In the genomic region with DNA sequence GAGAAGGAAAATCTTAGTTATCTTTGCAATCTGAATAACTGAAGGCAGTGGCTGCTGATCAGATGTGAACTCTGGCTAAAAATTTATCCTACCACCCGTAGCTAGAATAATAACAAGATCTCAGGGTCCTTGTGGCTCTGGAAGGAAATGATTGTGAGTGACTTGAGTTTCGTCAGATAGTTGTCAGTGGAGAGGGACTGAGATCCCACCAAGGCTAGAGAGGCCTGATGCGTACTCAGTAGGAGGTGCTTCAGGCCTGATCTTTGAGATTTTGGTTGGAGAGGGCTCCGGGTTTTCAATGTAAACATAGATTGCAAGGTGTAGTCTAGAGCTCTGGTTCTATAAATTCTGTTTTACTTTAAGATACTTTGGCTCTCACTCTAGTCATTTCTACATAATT, we compare ENCODE assay signal across 9 cellular contexts. TPM values are rescaled to one million over a fixed set of nuclear protein-coding genes. Genes with fewer than 3 reads are reported as not detected.
DNase-seq lines count a peak whose midpoint lies in the region; ATAC-seq, FAIRE-seq and TF ChIP-seq lines count a peak whose summit lies in the region.
"Had no signal": no experiment of that assay in that cellular context is flagged by ENCODE, and none has a peak within 500 bp of the region (broad histone marks: within the 10 kb centered on the region; RNA-seq: fewer than 3 reads in every experiment).

No MANE protein-coding gene starts in this region.

- BruUV-seq in IMR-90 (replicated peaks; lab: Mats Ljungman, UMichigan) (no TSS peak), MCF 10A (replicated peaks; lab: Mats Ljungman, UMichigan) (TSS peak; percentile 26)

- no peaks in the 10 kb centered on the region for H3K27me3 ChIP-seq in IMR-90 (ENCODE audit: control insufficient read depth, insufficient read depth, low read length)

- H3K4me1 Mint-ChIP-seq in MCF 10A (ENCODE audit: insufficient read depth, unreplicated experiment), result peaks cover 16% of the 10 kb centered on the region
- H3K4me1 Mint-ChIP-seq in natural killer cell treated with Interleukin-12 subunit alpha and Interleukin-12 subunit beta and Interleukin-15 and Interleukin-18, amount 100 ng/mL, for 72 hours (ENCODE audit: low read depth in 2 of 2), result peaks cover 43 to 56% of the 10 kb centered on the region in 2 donors

- no peak overlapping the region for H4K5ac ChIP-seq in IMR-90 (ENCODE audit: low read depth, low read length)

- H3K23ac ChIP-seq in IMR-90 (ENCODE audit: low read depth, low read length), result peak overlapping the region; percentile 79; the same call in 1 of the 2 replicates

- DNase-seq in AG10803 (ENCODE audit: low read depth), result no peak
- no peak for DNase-seq in IMR-90
- DNase-seq in MCF 10A (ENCODE audit: unreplicated experiment), result no peak
- DNase-seq in natural killer cell treated with Interleukin-12 subunit alpha and Interleukin-12 subunit beta and Interleukin-15 and Interleukin-18, amount 100 ng/mL, for 72 hours (ENCODE audit: low spot score), result no peak
- no peak for DNase-seq in H54 (ENCODE audit: insufficient read length, low spot score)
- no peak for DNase-seq in occipital lobe (lab: John Stamatoyannopoulos, UW)
- no peak for DNase-seq in cortex of kidney (lab: John Stamatoyannopoulos, UW)

- POLR2A ChIA-PET in IMR-90 (lab: Charles Lee; ENCODE audit: unreplicated experiment), result interaction anchor here (0.8 kb wide), 1 partner anchor 14 kb away, joined by 4 read pairs; a partner anchor contains a TSS
- POLR2A ChIA-PET in MCF 10A (lab: Yijun Ruan, JAX), result interaction anchor here (0.5 to 2.2 kb wide), 18 partner anchors 9 to 845 kb away, joined by 3 to 9 read pairs (median 4); a partner anchor contains a TSS

- H2AFZ ChIP-seq in IMR-90 (replicated peaks; ENCODE audit: low read length, poor library complexity), result no peak overlapping the region

- FAIRE-seq in H54 (lab: Jason Lieb, UNC), result no peak
- FAIRE-seq: TTC549 had no signal

- TF ChIP-seq RAD21 in IMR-90 (IDR thresholded peaks at IDR 0.05; ENCODE audit: low read length), result no peak

- no peak overlapping the region for H2BK20ac ChIP-seq in IMR-90 (ENCODE audit: low read depth, low read length)

- no peak overlapping the region for H3K14ac ChIP-seq in IMR-90 (replicated peaks; ENCODE audit: low read depth, low read length)

- no peak overlapping the region for H2AK5ac ChIP-seq in IMR-90 (ENCODE audit: low read depth, low read length)

- H4K8ac ChIP-seq in IMR-90 (ENCODE audit: low read depth in 2 of 2, low read length in 2 of 2), result no peak overlapping the region

- peak overlapping the region; percentile 85 for H3K4me3 Mint-ChIP-seq in MCF 10A (ENCODE audit: unreplicated experiment)
- peak overlapping the region; percentile 93 for H3K4me3 Mint-ChIP-seq in natural killer cell treated with Interleukin-12 subunit alpha and Interleukin-12 subunit beta and Interleukin-15 and Interleukin-18, amount 100 ng/mL, for 72 hours

- no peak overlapping the region for H3K9ac ChIP-seq in IMR-90 (ENCODE audit: low read depth, low read length)

- no peak overlapping the region for H3K27ac ChIP-seq in IMR-90 (ENCODE audit: insufficient read depth, low read length)

- H3K36me3 Mint-ChIP-seq in MCF 10A (ENCODE audit: insufficient read depth, unreplicated experiment), result peaks cover 17% of the 10 kb centered on the region
- peaks cover 9% of the 10 kb centered on the region for H3K36me3 Mint-ChIP-seq in natural killer cell treated with Interleukin-12 subunit alpha and Interleukin-12 subunit beta and Interleukin-15 and Interleukin-18, amount 100 ng/mL, for 72 hours

- TF ChIP-seq CTCF in AG10803 (conservative IDR thresholded peaks at IDR 0.05; ENCODE audit: low read length), result no peak
- TF ChIP-seq CTCF in IMR-90 (conservative IDR thresholded peaks at IDR 0.05; ENCODE audit: low read depth, low read length), result no peak
- TF ChIP-seq CTCF in MCF 10A (IDR thresholded peaks at IDR 0.05; ENCODE audit: unreplicated experiment), result peak; percentile 2

- H3K18ac ChIP-seq in IMR-90 (ENCODE audit: low read depth, low read length), result no peak overlapping the region

- CTCF ChIA-PET in IMR-90 (lab: Yijun Ruan, JAX) (interaction anchor here (0.6 to 1.6 kb wide), 4 partner anchors 12 to 145 kb away, joined by 3 to 5 read pairs (median 4); a partner anchor contains a TSS), MCF 10A (lab: Yijun Ruan, JAX) (interaction anchor here (0.7 to 2.6 kb wide), 9 partner anchors 10 to 884 kb away, joined by 3 to 7 read pairs (median 5); a partner anchor contains a TSS)

- H3K27ac Mint-ChIP-seq in MCF 10A (ENCODE audit: low read depth, unreplicated experiment), result no peak overlapping the region
- peak overlapping the region; percentile 74 to 79 for H3K27ac Mint-ChIP-seq in natural killer cell treated with Interleukin-12 subunit alpha and Interleukin-12 subunit beta and Interleukin-15 and Interleukin-18, amount 100 ng/mL, for 72 hours

- H3K79me1 ChIP-seq in IMR-90 (ENCODE audit: low read depth in 1 of 2, low read length in 2 of 2), result peaks cover 26 to 58% of the 10 kb centered on the region in 2 experiments

- H3K4me2 ChIP-seq in IMR-90 (ENCODE audit: low read depth, low read length), result peak overlapping the region; percentile 97; the same call in 1 of the 2 replicates

- no peak overlapping the region for H2AK9ac ChIP-seq in IMR-90 (replicated peaks; ENCODE audit: low read depth, low read length, poor library complexity)

- intact Hi-C loops in IMR-90 (cut with micrococcal nuclease) (loop anchor here (2.0 to 5.0 kb wide), 2 partner anchors 36 to 83 kb away; no protein-coding TSS in a partner anchor), MCF 10A (cut with micrococcal nuclease) (loop anchor here (5.0 kb wide), 1 partner anchor 86 kb away; no protein-coding TSS in a partner anchor)

- no peak overlapping the region for H3K56ac ChIP-seq in IMR-90 (ENCODE audit: extremely low read depth, insufficient read depth, low read length)

- in situ Hi-C loops in IMR-90 (cut with MboI; ENCODE audit: low sequenced_read_pairs), result no loop called here

- H3K9me3 ChIP-seq in IMR-90 (ENCODE audit: control insufficient read depth, insufficient read depth, low read length), result no peaks in the 10 kb centered on the region

- H2BK15ac ChIP-seq in IMR-90 (ENCODE audit: low read depth, low read length), result no peak overlapping the region

- H3K9me3 Mint-ChIP-seq in MCF 10A (ENCODE audit: unreplicated experiment), result no peaks in the 10 kb centered on the region
- no peaks in the 10 kb centered on the region for H3K9me3 Mint-ChIP-seq in natural killer cell treated with Interleukin-12 subunit alpha and Interleukin-12 subunit beta and Interleukin-15 and Interleukin-18, amount 100 ng/mL, for 72 hours

- H3K4me1 ChIP-seq in IMR-90 (ENCODE audit: control insufficient read depth, insufficient read depth, low read length), result peaks cover 16% of the 10 kb centered on the region

- H3K9me1 ChIP-seq in IMR-90 (ENCODE audit: insufficient read depth, low read length), result peaks cover 22% of the 10 kb centered on the region

- dilution Hi-C loops in IMR-90 (cut with HindIII; ENCODE audit: low sequenced_read_pairs, unreplicated experiment), result no loop called here

- H2BK120ac ChIP-seq in IMR-90 (ENCODE audit: low read depth, low read length), result no peak overlapping the region

- H3K27me3 Mint-ChIP-seq in MCF 10A (ENCODE audit: insufficient read depth, unreplicated experiment), result no peaks in the 10 kb centered on the region
- no peaks in the 10 kb centered on the region for H3K27me3 Mint-ChIP-seq in natural killer cell treated with Interleukin-12 subunit alpha and Interleukin-12 subunit beta and Interleukin-15 and Interleukin-18, amount 100 ng/mL, for 72 hours

- no peak overlapping the region for H4K91ac ChIP-seq in IMR-90 (ENCODE audit: insufficient read depth, low read depth, low read length)

- H4K20me1 ChIP-seq in IMR-90 (ENCODE audit: insufficient read depth, low read length), result peaks cover 40% of the 10 kb centered on the region

- peak overlapping the region; percentile 83 for H3K4me3 ChIP-seq in AG10803 (ENCODE audit: low read length)
- no peak overlapping the region for H3K4me3 ChIP-seq in IMR-90 (ENCODE audit: insufficient read depth, low read depth, low read length)

- no peak overlapping the region for H2BK5ac ChIP-seq in IMR-90 (ENCODE audit: low read depth, low read length, poor library complexity, severe bottlenecking)

- ATAC-seq in IMR-90 (ENCODE audit: low read depth) (no peak), GM19351 (IDR thresholded peaks at IDR 0.05; ENCODE audit: unreplicated experiment) (no peak)
- ATAC-seq in natural killer cell treated with Interleukin-12 subunit alpha and Interleukin-12 subunit beta and Interleukin-15 and Interleukin-18, amount 100 ng/mL, for 72 hours, result no peak

- H3K4ac ChIP-seq in IMR-90 (ENCODE audit: low read depth, low read length), result no peak overlapping the region

- TF ChIP-seq POLR2A in IMR-90 (IDR thresholded peaks at IDR 0.05; ENCODE audit: low read depth, low read length), result no peak
- TF ChIP-seq POLR2A in H54 (IDR thresholded peaks at IDR 0.05; ENCODE audit: low read depth, low read length), result no peak

- H3K36me3 ChIP-seq in IMR-90 (ENCODE audit: control insufficient read depth, insufficient read depth, low read length), result peaks cover 15% of the 10 kb centered on the region

- WGBS in IMR-90 (ENCODE audit: extremely low coverage in 2 of 2, insufficient read length in 1 of 2), 2 experiments, result no CpG with 5 or more reads among the region's 4 CpGs

RNA-seq across cellular contexts. Expression of a gene that starts 1.4 kb away (rescaled TPM):
- total RNA-seq in IMR-90 (2012; rRNA removed), result 11.1 and 13.3 TPM in 2 replicates
- polyA plus RNA-seq in IMR-90 (2012; rRNA removed), result 16.4 and 17.3 TPM in 2 replicates
- 11.8 and 13.6 TPM in 2 replicates for polyA plus RNA-seq in IMR-90 (2012; cell fraction: cytosol; rRNA removed)
- 45.5 and 53.1 TPM in 2 replicates for polyA plus RNA-seq in IMR-90 (2012; cell fraction: nucleus; rRNA removed; ENCODE audit: low replicate concordance)
- total RNA-seq in MCF 10A (2022), result 23.4 and 24.8 TPM in 2 replicates
- 100 to 1,000 TPM in 1 of 2 donors, 10 to 100 TPM in 1; 94.1 to 120 TPM for total RNA-seq in natural killer cell treated with Interleukin-12 subunit alpha and Interleukin-12 subunit beta and Interleukin-15 and Interleukin-18, amount 100 ng/mL, for 72 hours
- 58.0 TPM for total RNA-seq in occipital lobe

RNA-seq across cellular contexts. Expression of a gene that starts 13.5 kb away (rescaled TPM):
- total RNA-seq in IMR-90 (2012; rRNA removed) (9.1 and 9.7 TPM in 2 replicates), MCF 10A (2022) (17.8 and 20.0 TPM in 2 replicates), occipital lobe (8.1 TPM)
- 13.6 and 19.0 TPM in 2 replicates for polyA plus RNA-seq in IMR-90 (2012; rRNA removed)
- 9.7 and 15.4 TPM in 2 replicates for polyA plus RNA-seq in IMR-90 (2012; cell fraction: cytosol; rRNA removed)
- 48.0 and 62.0 TPM in 2 replicates for polyA plus RNA-seq in IMR-90 (2012; cell fraction: nucleus; rRNA removed; ENCODE audit: low replicate concordance)
- total RNA-seq in natural killer cell treated with Interleukin-12 subunit alpha and Interleukin-12 subunit beta and Interleukin-15 and Interleukin-18, amount 100 ng/mL, for 72 hours, result 1 to 10 TPM; 6.3 to 8.9 TPM

RNA-seq across cellular contexts. Expression of a gene that starts 22.7 kb away (rescaled TPM):
- total RNA-seq in IMR-90 (2012; rRNA removed) (10.3 and 17.7 TPM in 2 replicates), MCF 10A (2022) (18.7 and 23.7 TPM in 2 replicates), occipital lobe (28.1 TPM)
- 23.6 and 24.8 TPM in 2 replicates for polyA plus RNA-seq in IMR-90 (2012; rRNA removed)
- polyA plus RNA-seq in IMR-90 (2012; cell fraction: cytosol; rRNA removed), result 17.6 and 27.9 TPM in 2 replicates
- 44.8 and 66.4 TPM in 2 replicates for polyA plus RNA-seq in IMR-90 (2012; cell fraction: nucleus; rRNA removed; ENCODE audit: low replicate concordance)
- 10 to 100 TPM; 27.3 to 33.3 TPM for total RNA-seq in natural killer cell treated with Interleukin-12 subunit alpha and Interleukin-12 subunit beta and Interleukin-15 and Interleukin-18, amount 100 ng/mL, for 72 hours

RNA-seq across cellular contexts. Expression of a gene that starts 56.6 kb away (rescaled TPM):
- 25.6 and 27.8 TPM in 2 replicates for total RNA-seq in IMR-90 (2012; rRNA removed)
- 33.5 and 33.6 TPM in 2 replicates for polyA plus RNA-seq in IMR-90 (2012; rRNA removed)
- polyA plus RNA-seq in IMR-90 (2012; cell fraction: cytosol; rRNA removed), result 24.1 and 24.5 TPM in 2 replicates
- 77.2 and 160 TPM in 2 replicates for polyA plus RNA-seq in IMR-90 (2012; cell fraction: nucleus; rRNA removed; ENCODE audit: low replicate concordance)
- 62.8 and 78.3 TPM in 2 replicates for total RNA-seq in MCF 10A (2022)
- total RNA-seq in natural killer cell treated with Interleukin-12 subunit alpha and Interleukin-12 subunit beta and Interleukin-15 and Interleukin-18, amount 100 ng/mL, for 72 hours, result 10 to 100 TPM; 47.9 to 71.7 TPM
- 5.5 TPM for total RNA-seq in occipital lobe
